Comparison of ENCODE assay signal across 20 cellular contexts in the genomic region with DNA sequence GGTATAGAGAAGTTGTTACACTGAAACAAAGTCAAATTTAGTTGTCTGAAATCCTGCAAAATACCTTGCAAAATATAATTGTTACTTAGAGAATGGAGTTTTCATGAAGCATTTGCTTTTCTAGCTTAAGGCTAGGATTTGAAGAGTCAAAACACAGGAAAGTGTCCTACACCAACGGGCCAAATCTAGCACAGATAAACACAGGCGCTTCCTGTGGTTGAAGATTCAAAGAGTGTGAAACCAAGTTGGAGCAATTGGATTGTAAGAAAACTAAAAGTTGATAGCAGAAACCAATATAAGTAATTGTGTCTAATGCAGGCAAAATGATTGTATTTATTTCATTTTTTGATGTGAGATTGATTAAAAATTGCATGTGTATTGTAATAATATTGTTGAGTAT.
"Had no signal": no experiment of that assay in that cellular context is flagged by ENCODE, and none has a peak within 500 bp of the region (broad histone marks: within the 10 kb centered on the region; RNA-seq: fewer than 3 reads in every experiment).

No MANE protein-coding gene starts in this region.

- H3K4me1 ChIP-seq: colonic mucosa, foreskin keratinocyte, psoas muscle, right lobe of liver, transverse colon had no signal

- DNase-seq: colonic mucosa; dermis blood vessel endothelial cell; erythroblast; foreskin keratinocyte; left colon; left ventricle myocardium superior; mesenchymal stem cell; midbrain; psoas muscle; retina; right lobe of liver; stimulated activated CD4-positive, alpha-beta T cell treated with anti-CD3 and anti-CD28 coated beads, Interleukin-4, amount 100 ng/mL, for 24 hours; stimulated activated naive CD8-positive, alpha-beta T cell treated with anti-CD3 and anti-CD28 coated beads, Interleukin-15, amount 100 ng/mL, for 72 hours; transverse colon had no signal

- H3K4me1 Mint-ChIP-seq: stimulated activated memory B cell treated with anti-CD40 and anti-IgM and Interleukin-4, amounts not matched to agents 10 μg/mL and 1 μg/mL and 100 μg/mL, for 72 hours had no signal

- H3K27me3 Mint-ChIP-seq: natural killer cell treated with Interleukin-12 subunit alpha and Interleukin-12 subunit beta and Interleukin-15 and Interleukin-18, amount 100 ng/mL, for 72 hours; stimulated activated memory B cell treated with anti-CD40 and anti-IgM and Interleukin-4, amounts not matched to agents 10 μg/mL and 1 μg/mL and 100 μg/mL, for 72 hours; stimulated activated naive CD8-positive, alpha-beta T cell treated with anti-CD3 and anti-CD28 coated beads, Interleukin-15, amount 100 ng/mL, for 72 hours had no signal

- H3K79me2 ChIP-seq: hepatocyte had no signal

- ATAC-seq: foreskin keratinocyte; left colon; left ventricle myocardium superior; natural killer cell treated with Interleukin-12 subunit alpha and Interleukin-12 subunit beta and Interleukin-15 and Interleukin-18, amount 100 ng/mL, for 72 hours; psoas muscle; right lobe of liver; stimulated activated memory B cell treated with anti-CD40 and anti-IgM and Interleukin-4, amounts not matched to agents 10 μg/mL and 1 μg/mL and 100 μg/mL, for 72 hours; stimulated activated naive CD8-positive, alpha-beta T cell treated with anti-CD3 and anti-CD28 coated beads, Interleukin-15, amount 100 ng/mL, for 72 hours had no signal

- H3K9me3 Mint-ChIP-seq: stimulated activated memory B cell treated with anti-CD40 and anti-IgM and Interleukin-4, amounts not matched to agents 10 μg/mL and 1 μg/mL and 100 μg/mL, for 72 hours had no signal

- H3K27me3 ChIP-seq: colonic mucosa, foreskin keratinocyte, hepatocyte, right lobe of liver, transverse colon had no signal

- H2AFZ ChIP-seq: hepatocyte had no signal

- H3K9me3 ChIP-seq: colonic mucosa, psoas muscle, right lobe of liver, thoracic aorta, transverse colon had no signal

- H3K27ac Mint-ChIP-seq: natural killer cell treated with Interleukin-12 subunit alpha and Interleukin-12 subunit beta and Interleukin-15 and Interleukin-18, amount 100 ng/mL, for 72 hours; stimulated activated memory B cell treated with anti-CD40 and anti-IgM and Interleukin-4, amounts not matched to agents 10 μg/mL and 1 μg/mL and 100 μg/mL, for 72 hours; stimulated activated naive CD8-positive, alpha-beta T cell treated with anti-CD3 and anti-CD28 coated beads, Interleukin-15, amount 100 ng/mL, for 72 hours had no signal

- H3K4me3 ChIP-seq: colonic mucosa, hepatocyte, lung, psoas muscle, right lobe of liver, thoracic aorta, transverse colon had no signal

- H3K27ac ChIP-seq: colonic mucosa, foreskin keratinocyte, hepatocyte, psoas muscle, right lobe of liver, thoracic aorta, transverse colon had no signal

- H3K36me3 ChIP-seq: colonic mucosa, right lobe of liver, thoracic aorta, transverse colon had no signal

- FAIRE-seq: endothelial cell of umbilical vein had no signal

- H3K4me3 Mint-ChIP-seq: natural killer cell treated with Interleukin-12 subunit alpha and Interleukin-12 subunit beta and Interleukin-15 and Interleukin-18, amount 100 ng/mL, for 72 hours; stimulated activated memory B cell treated with anti-CD40 and anti-IgM and Interleukin-4, amounts not matched to agents 10 μg/mL and 1 μg/mL and 100 μg/mL, for 72 hours; stimulated activated naive CD8-positive, alpha-beta T cell treated with anti-CD3 and anti-CD28 coated beads, Interleukin-15, amount 100 ng/mL, for 72 hours had no signal

- H3K36me3 Mint-ChIP-seq: stimulated activated memory B cell treated with anti-CD40 and anti-IgM and Interleukin-4, amounts not matched to agents 10 μg/mL and 1 μg/mL and 100 μg/mL, for 72 hours had no signal

- H3K4me2 ChIP-seq: hepatocyte had no signal
